Comparison of ENCODE assay signal across 22 cellular contexts in genomic region chr22:49565516-49565855, GRCh38.
DNase-seq lines count a peak whose midpoint lies in the region; ATAC-seq and TF ChIP-seq lines count a peak whose summit lies in the region.
"Had no signal": no experiment of that assay in that cellular context is flagged by ENCODE, and none has a peak within 500 bp of the region (broad histone marks: within the 10 kb centered on the region; RNA-seq: fewer than 3 reads in every experiment).

No MANE protein-coding gene starts in this region.

- no peak for TF ChIP-seq EP300 in sigmoid colon (IDR thresholded peaks at IDR 0.05)

- no peaks in the 10 kb centered on the region for H3K9me3 Mint-ChIP-seq in activated naive CD4-positive, alpha-beta T cell treated with anti-CD3 and anti-CD28 coated beads, Interleukin-2, amount 10 ng/mL, durations not matched to agents 7 days and 5 days
- H3K9me3 Mint-ChIP-seq in activated naive CD4-positive, alpha-beta T cell treated with anti-CD3 and anti-CD28 coated beads, Interleukin-2, amount 50 U/mL, for 72 hours = peaks cover 4 to 5% of the 10 kb centered on the region in 2 donors
- no peaks in the 10 kb centered on the region for H3K9me3 Mint-ChIP-seq in chondrocyte (ENCODE audit: low read depth)

- no peak overlapping the region for H3K27ac Mint-ChIP-seq in activated naive CD4-positive, alpha-beta T cell treated with anti-CD3 and anti-CD28 coated beads, Interleukin-2, amount 10 ng/mL, durations not matched to agents 7 days and 5 days
- no peak overlapping the region for H3K27ac Mint-ChIP-seq in activated naive CD4-positive, alpha-beta T cell treated with anti-CD3 and anti-CD28 coated beads, Interleukin-2, amount 50 U/mL, for 72 hours
- H3K27ac Mint-ChIP-seq in chondrocyte (ENCODE audit: unreplicated experiment) = no peak overlapping the region

- intact Hi-C loops in sigmoid colon (cut with DNase I) (no loop called here), testis (cut with DNase I; ENCODE audit: low total_unique reads) (no loop called here)

- H3K4me3 ChIP-seq in sigmoid colon (no peak overlapping the region), testis (no peak overlapping the region)
- H3K4me3 ChIP-seq: HAP-1, K562, SK-N-MC had no signal

- H3K9me3 ChIP-seq in sigmoid colon (no peaks in the 10 kb centered on the region), testis (no peaks in the 10 kb centered on the region)
- H3K9me3 ChIP-seq: HAP-1 had no signal

- H3K4me3 Mint-ChIP-seq in activated naive CD4-positive, alpha-beta T cell treated with anti-CD3 and anti-CD28 coated beads, Interleukin-2, amount 10 ng/mL, durations not matched to agents 7 days and 5 days = no peak overlapping the region
- no peak overlapping the region for H3K4me3 Mint-ChIP-seq in chondrocyte (ENCODE audit: unreplicated experiment)

- no peak for ATAC-seq in activated naive CD4-positive, alpha-beta T cell treated with anti-CD3 and anti-CD28 coated beads, Interleukin-2, amount 50 U/mL, for 72 hours
- ATAC-seq in left lobe of liver (no peak), GM18519 (IDR thresholded peaks at IDR 0.05; ENCODE audit: low FRiP score, unreplicated experiment) (no peak)
- ATAC-seq: K562, Panc1 had no signal

- H3K36me3 ChIP-seq in sigmoid colon = no peaks in the 10 kb centered on the region
- no peaks in the 10 kb centered on the region for H3K36me3 ChIP-seq in testis (ENCODE audit: low read depth, missing control alignments)
- H3K36me3 ChIP-seq: HAP-1 had no signal

- H3K4me1 ChIP-seq in sigmoid colon = no peaks in the 10 kb centered on the region
- no peaks in the 10 kb centered on the region for H3K4me1 ChIP-seq in testis
- H3K4me1 ChIP-seq: HAP-1 had no signal

- peaks cover 0 to 8% (median 0%) of the 10 kb centered on the region in 3 donors for H3K27me3 ChIP-seq in sigmoid colon
- no peaks in the 10 kb centered on the region for H3K27me3 ChIP-seq in testis

- DNase-seq in activated naive CD4-positive, alpha-beta T cell treated with anti-CD3 and anti-CD28 coated beads, Interleukin-2, amount 10 ng/mL, durations not matched to agents 7 days and 5 days = peak; percentile 13
- no peak for DNase-seq in activated naive CD4-positive, alpha-beta T cell treated with anti-CD3 and anti-CD28 coated beads, Interleukin-2, amount 50 U/mL, for 72 hours (ENCODE audit: low spot score in 2 of 2)
- peak; percentile 50 for DNase-seq in chondrocyte (ENCODE audit: low spot score)
- peak; percentile 14 for DNase-seq in left lobe of liver (ENCODE audit: low spot score)
- peak; percentile 49 for DNase-seq in sigmoid colon
- no peak for DNase-seq in testis
- DNase-seq in NCI-H2107 treated with DMSO at 0.1 percent for 48 hours (lab: John Stamatoyannopoulos, UW; ENCODE audit: unreplicated experiment) = no peak
- DNase-seq: Calu3, DND-41, Kasumi-1, NCI-H1092 treated with DMSO at 0.1 percent for 48 hours, NCI-H1436 treated with DMSO at 0.1 percent for 48 hours, NCI-H187 treated with DMSO at 0.1 percent for 48 hours, NCI-H446 treated with DMSO at 0.1 percent for 48 hours, NCI-H526 treated with DMSO at 0.1 percent for 48 hours, SHP77 treated with DMSO at 0.1 percent for 48 hours had no signal

- H3K4me1 Mint-ChIP-seq in activated naive CD4-positive, alpha-beta T cell treated with anti-CD3 and anti-CD28 coated beads, Interleukin-2, amount 10 ng/mL, durations not matched to agents 7 days and 5 days = no peaks in the 10 kb centered on the region
- no peaks in the 10 kb centered on the region for H3K4me1 Mint-ChIP-seq in chondrocyte (ENCODE audit: low read depth)

- no peak for TF ChIP-seq CTCF in chondrocyte (IDR thresholded peaks at IDR 0.05)
- TF ChIP-seq CTCF in sigmoid colon (IDR thresholded peaks at IDR 0.05) = no peak
- no peak for TF ChIP-seq CTCF in testis (IDR thresholded peaks at IDR 0.05)

- WGBS in sigmoid colon, 2 donors = 68 to 75% methylated on average over 6 of the region's 6 CpGs
- 72 to 83% methylated on average over 2 to 6 of the region's 6 CpGs for WGBS in testis, 2 donors

- TF ChIP-seq POLR2A in sigmoid colon (IDR thresholded peaks at IDR 0.05) (no peak), testis (IDR thresholded peaks at IDR 0.05) (no peak)

- CTCF ChIA-PET in activated naive CD4-positive, alpha-beta T cell treated with anti-CD3 and anti-CD28 coated beads, Interleukin-2, amount 10 ng/mL, durations not matched to agents 7 days and 5 days (lab: Charles Lee) = no interaction called here

- H3K27ac ChIP-seq in sigmoid colon = no peak overlapping the region
- H3K27ac ChIP-seq in testis = no peak overlapping the region
- H3K27ac ChIP-seq: RWPE1, SK-N-MC had no signal

- no peaks in the 10 kb centered on the region for H3K27me3 Mint-ChIP-seq in activated naive CD4-positive, alpha-beta T cell treated with anti-CD3 and anti-CD28 coated beads, Interleukin-2, amount 10 ng/mL, durations not matched to agents 7 days and 5 days
- no peaks in the 10 kb centered on the region for H3K27me3 Mint-ChIP-seq in chondrocyte (ENCODE audit: low read depth)

- H3K36me3 Mint-ChIP-seq in activated naive CD4-positive, alpha-beta T cell treated with anti-CD3 and anti-CD28 coated beads, Interleukin-2, amount 10 ng/mL, durations not matched to agents 7 days and 5 days = no peaks in the 10 kb centered on the region
- peaks cover 4 to 8% of the 10 kb centered on the region in 2 donors for H3K36me3 Mint-ChIP-seq in activated naive CD4-positive, alpha-beta T cell treated with anti-CD3 and anti-CD28 coated beads, Interleukin-2, amount 50 U/mL, for 72 hours
- no peaks in the 10 kb centered on the region for H3K36me3 Mint-ChIP-seq in chondrocyte (ENCODE audit: low read depth)

Comparison
In these comparisons a context has a peak if more than half of its experiments do, and no peak if none do; other contexts are left out.
1. DNase-seq: peak in activated naive CD4-positive, alpha-beta T cell treated with anti-CD3 and anti-CD28 coated beads, Interleukin-2, amount 10 ng/mL, durations not matched to agents 7 days and 5 days (single experiment), chondrocyte (single experiment), left lobe of liver (single experiment) and sigmoid colon (single experiment); none in activated naive CD4-positive, alpha-beta T cell treated with anti-CD3 and anti-CD28 coated beads, Interleukin-2, amount 50 U/mL, for 72 hours (0 of 2), testis (single experiment) and NCI-H2107 treated with DMSO at 0.1 percent for 48 hours (single experiment).